Comparison of ENCODE assay signal across 1 cellular context in genomic region chr12:93518725-93519124, GRCh38.
TF ChIP-seq lines count a peak whose summit lies in the region.

No MANE protein-coding gene starts in this region.

TF ChIP-seq in K562, 482 proteins besides CTCF, POLR2A, EP300 and RAD21 (continued from another document):
- TF ChIP-seq ZBTB11 (CRISPR knock-in tag; IDR thresholded peaks at IDR 0.05) (no peak), CREB1 (IDR thresholded peaks at IDR 0.05) (no peak), CREB1 (CRISPR knock-in tag; IDR thresholded peaks at IDR 0.05) (no peak), ZNF175 (CRISPR knock-in tag; IDR thresholded peaks at IDR 0.05; ENCODE audit: low read depth) (no peak)
- TF ChIP-seq, protein P1, sequence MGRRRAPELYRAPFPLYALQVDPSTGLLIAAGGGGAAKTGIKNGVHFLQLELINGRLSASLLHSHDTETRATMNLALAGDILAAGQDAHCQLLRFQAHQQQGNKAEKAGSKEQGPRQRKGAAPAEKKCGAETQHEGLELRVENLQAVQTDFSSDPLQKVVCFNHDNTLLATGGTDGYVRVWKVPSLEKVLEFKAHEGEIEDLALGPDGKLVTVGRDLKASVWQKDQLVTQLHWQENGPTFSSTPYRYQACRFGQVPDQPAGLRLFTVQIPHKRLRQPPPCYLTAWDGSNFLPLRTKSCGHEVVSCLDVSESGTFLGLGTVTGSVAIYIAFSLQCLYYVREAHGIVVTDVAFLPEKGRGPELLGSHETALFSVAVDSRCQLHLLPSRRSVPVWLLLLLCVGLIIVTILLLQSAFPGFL (CRISPR knock-in tag; IDR thresholded peaks at IDR 0.05), result no peak
